In genomic region chr2:3584076-3584475, GRCh38 we compare ENCODE assay signal across 24 cellular contexts. TPM values are rescaled to one million over a fixed set of nuclear protein-coding genes. Genes with fewer than 3 reads are reported as not detected.
A peak's percentile ranks its signal among the peaks of the same experiment; 100 is the strongest.
DNase-seq lines count a peak whose midpoint lies in the region; ATAC-seq and TF ChIP-seq lines count a peak whose summit lies in the region.
"Had no signal": no experiment of that assay in that cellular context is flagged by ENCODE, and none has a peak within 500 bp of the region (broad histone marks: within the 10 kb centered on the region; RNA-seq: fewer than 3 reads in every experiment).

No MANE protein-coding gene starts in this region.

- H3K4me1 ChIP-seq in right atrium auricular region: peaks cover 0 to 21% of the 10 kb centered on the region in 2 donors
- peaks cover 7% of the 10 kb centered on the region for H3K4me1 ChIP-seq in right cardiac atrium (ENCODE audit: control insufficient read depth, insufficient read depth, low read length)
- H3K4me1 ChIP-seq: breast epithelium had no signal

- H3K36me3 Mint-ChIP-seq in progenitor cell of endocrine pancreas (ENCODE audit: insufficient read depth): peaks cover 17% of the 10 kb centered on the region
- H3K36me3 Mint-ChIP-seq in activated CD4-positive, alpha-beta memory T cell treated with anti-CD3 and anti-CD28 coated beads for 36 hours: peaks cover 30% of the 10 kb centered on the region

- CTCF ChIA-PET in activated CD4-positive, alpha-beta memory T cell treated with anti-CD3 and anti-CD28 coated beads for 36 hours (lab: Charles Lee): interaction anchor here (0.6 to 0.9 kb wide), 3 partner anchors 8 to 68 kb away, joined by 3 to 5 read pairs (median 4); no protein-coding TSS in a partner anchor

- H3K27ac Mint-ChIP-seq in progenitor cell of endocrine pancreas: peak overlapping the region; percentile 35
- no peak overlapping the region for H3K27ac Mint-ChIP-seq in activated CD4-positive, alpha-beta memory T cell treated with anti-CD3 and anti-CD28 coated beads for 36 hours
- H3K27ac Mint-ChIP-seq: CD4-positive, alpha-beta T cell; dendritic cell treated with granulocyte-macrophage colony-stimulating factor and Interleukin-4, amounts not matched to agents 40 ng/mL and 50 ng/mL, for 4 days had no signal

- no peak overlapping the region for H3K4me3 Mint-ChIP-seq in progenitor cell of endocrine pancreas (ENCODE audit: low read depth)
- no peak overlapping the region for H3K4me3 Mint-ChIP-seq in activated CD4-positive, alpha-beta memory T cell treated with anti-CD3 and anti-CD28 coated beads for 36 hours
- H3K4me3 Mint-ChIP-seq: CD4-positive, alpha-beta T cell; dendritic cell treated with granulocyte-macrophage colony-stimulating factor and Interleukin-4, amounts not matched to agents 40 ng/mL and 50 ng/mL, for 4 days; stimulated activated naive CD8-positive, alpha-beta T cell treated with anti-CD3 and anti-CD28 coated beads, Interleukin-15, Interleukin-2, amounts not matched to agents 100 ng/mL and 50 ng/mL, for 24 hours had no signal

- POLR2A ChIA-PET in activated CD4-positive, alpha-beta memory T cell treated with anti-CD3 and anti-CD28 coated beads for 36 hours (lab: Charles Lee): no interaction called here

- no peaks in the 10 kb centered on the region for H3K27me3 Mint-ChIP-seq in progenitor cell of endocrine pancreas
- H3K27me3 Mint-ChIP-seq in activated CD4-positive, alpha-beta memory T cell treated with anti-CD3 and anti-CD28 coated beads for 36 hours: no peaks in the 10 kb centered on the region
- H3K27me3 Mint-ChIP-seq: CD4-positive, alpha-beta T cell; dendritic cell treated with granulocyte-macrophage colony-stimulating factor and Interleukin-4, amounts not matched to agents 40 ng/mL and 50 ng/mL, for 4 days; stimulated activated naive CD8-positive, alpha-beta T cell treated with anti-CD3 and anti-CD28 coated beads, Interleukin-15, Interleukin-2, amounts not matched to agents 100 ng/mL and 50 ng/mL, for 24 hours had no signal

- peaks cover 10% of the 10 kb centered on the region for H3K4me1 Mint-ChIP-seq in progenitor cell of endocrine pancreas (ENCODE audit: low read depth)
- peaks cover 20% of the 10 kb centered on the region for H3K4me1 Mint-ChIP-seq in activated CD4-positive, alpha-beta memory T cell treated with anti-CD3 and anti-CD28 coated beads for 36 hours (ENCODE audit: low read depth)

- H3K4me3 ChIP-seq in right atrium auricular region: no peak overlapping the region
- no peak overlapping the region for H3K4me3 ChIP-seq in right cardiac atrium (ENCODE audit: low read length)
- H3K4me3 ChIP-seq: vagina had no signal

- TF ChIP-seq CTCF in right atrium auricular region (IDR thresholded peaks at IDR 0.05): no peak
- no peak for TF ChIP-seq CTCF in progenitor cell of endocrine pancreas (IDR thresholded peaks at IDR 0.05; ENCODE audit: unreplicated experiment)

- no peaks in the 10 kb centered on the region for H3K9me3 Mint-ChIP-seq in progenitor cell of endocrine pancreas (ENCODE audit: low read depth)
- H3K9me3 Mint-ChIP-seq in activated CD4-positive, alpha-beta memory T cell treated with anti-CD3 and anti-CD28 coated beads for 36 hours: no peaks in the 10 kb centered on the region
- H3K9me3 Mint-ChIP-seq: CD4-positive, alpha-beta T cell; dendritic cell treated with granulocyte-macrophage colony-stimulating factor and Interleukin-4, amounts not matched to agents 40 ng/mL and 50 ng/mL, for 4 days; stimulated activated naive CD8-positive, alpha-beta T cell treated with anti-CD3 and anti-CD28 coated beads, Interleukin-15, Interleukin-2, amounts not matched to agents 100 ng/mL and 50 ng/mL, for 24 hours had no signal

- no peaks in the 10 kb centered on the region for H3K27me3 ChIP-seq in right atrium auricular region
- H3K27me3 ChIP-seq in right cardiac atrium (ENCODE audit: control insufficient read depth, insufficient read depth): no peaks in the 10 kb centered on the region
- H3K27me3 ChIP-seq: breast epithelium, vagina had no signal

- DNase-seq in right atrium auricular region (ENCODE audit: low spot score) (no peak), Right ventricle myocardium inferior (ENCODE audit: missing footprints) (no peak), right cardiac atrium (no peak), progenitor cell of endocrine pancreas (ENCODE audit: low spot score, unreplicated experiment) (no peak), A172 (ENCODE audit: low spot score) (no peak), RPMI8226 (no peak), glomerular visceral epithelial cell (ENCODE audit: extremely low spot score) (no peak)
- no peak for DNase-seq in activated CD4-positive, alpha-beta memory T cell treated with anti-CD3 and anti-CD28 coated beads for 36 hours
- DNase-seq: activated CD4-positive, CD25-positive, alpha-beta regulatory T cell treated with anti-CD3 and anti-CD28 coated beads, Interleukin-2, amount 50 U/mL, for 72 hours; CD4-positive, alpha-beta T cell; DMS79; foreskin melanocyte; KG1; left colon; MV-4-11; NCI-H1694 treated with DMSO at 0.1 percent for 48 hours; NCI-H774; PC-3; stimulated activated CD4-positive, alpha-beta T cell treated with anti-CD3 and anti-CD28 coated beads, Interleukin-2, amount 100 ng/mL, for 24 hours had no signal

- peak overlapping the region; percentile 76 to 83 for H3K27ac ChIP-seq in right atrium auricular region
- H3K27ac ChIP-seq in right cardiac atrium (ENCODE audit: low read length): peak overlapping the region; percentile 68

- peaks cover 39% of the 10 kb centered on the region for H3K36me3 ChIP-seq in right atrium auricular region

- intact Hi-C loops in Right ventricle myocardium inferior (cut with DNase I) (no loop called here), right cardiac atrium (cut with DNase I) (loop anchor here in 1 of 4 donors (10.0 kb wide), 1 partner anchor 61 kb away; no protein-coding TSS in a partner anchor)
- intact Hi-C loops in activated CD4-positive, alpha-beta memory T cell treated with anti-CD3 and anti-CD28 coated beads for 36 hours (cut with micrococcal nuclease): no loop called here

- no peak for ATAC-seq in Right ventricle myocardium inferior
- no peak for ATAC-seq in right cardiac atrium
- ATAC-seq: left colon, PC-3 had no signal

- 61% methylated on average over 6 of the region's 6 CpGs for WGBS in right cardiac atrium

- H3K9me3 ChIP-seq in right atrium auricular region (no peaks in the 10 kb centered on the region), right cardiac atrium (ENCODE audit: control insufficient read depth, low read length) (no peaks in the 10 kb centered on the region)
- H3K9me3 ChIP-seq: breast epithelium, vagina had no signal

RNA-seq across cellular contexts. Expression of gene RPS7, which starts 9.0 kb away (rescaled TPM):
- total RNA-seq in right atrium auricular region (1,000 to 10,000 TPM; 1,479 to 1,487 TPM), Right ventricle myocardium inferior (657 TPM), right cardiac atrium (100 to 1,000 TPM; 741 to 785 (median 759) TPM), progenitor cell of endocrine pancreas (1,422 and 1,517 TPM in 2 replicates)
- polyA plus RNA-seq in right cardiac atrium: 1,436 TPM
- total RNA-seq in A172 (2014; rRNA removed; shearing (Covaris generic)): 2,765 and 4,011 TPM in 2 replicates
- 1,000 to 10,000 TPM; 1,694 to 1,737 TPM for total RNA-seq in activated CD4-positive, alpha-beta memory T cell treated with anti-CD3 and anti-CD28 coated beads for 36 hours

RNA-seq across cellular contexts. Expression of gene COLEC11, which starts 10.8 kb away (rescaled TPM):
- 10 to 100 TPM; 27.8 to 56.6 TPM for total RNA-seq in right atrium auricular region
- 1.9 TPM for total RNA-seq in Right ventricle myocardium inferior
- total RNA-seq in right cardiac atrium: 10 to 100 TPM; 12.5 to 67.8 (median 36.3) TPM
- 70.6 TPM for polyA plus RNA-seq in right cardiac atrium
- total RNA-seq in progenitor cell of endocrine pancreas: not detected in 2 replicates
- total RNA-seq in A172 (2014; rRNA removed; shearing (Covaris generic)): 0.17 TPM in 1 of 2 replicates, not detected in the other
- total RNA-seq in activated CD4-positive, alpha-beta memory T cell treated with anti-CD3 and anti-CD28 coated beads for 36 hours: under 1 TPM in 1 of 2 experiments, not detected in 1; 0.31 TPM
- total RNA-seq: endothelial cell of umbilical vein, vagina had no signal

RNA-seq across cellular contexts. Expression of gene RNASEH1, which starts 25.9 kb away (rescaled TPM):
- total RNA-seq in right atrium auricular region (10 to 100 TPM; 16.9 to 18.6 TPM), Right ventricle myocardium inferior (20.9 TPM), right cardiac atrium (10 to 100 TPM; 19.6 to 21.2 (median 20.0) TPM), progenitor cell of endocrine pancreas (18.5 and 21.8 TPM in 2 replicates)
- polyA plus RNA-seq in right cardiac atrium: 17.3 TPM
- 55.3 and 61.6 TPM in 2 replicates for total RNA-seq in A172 (2014; rRNA removed; shearing (Covaris generic))
- 10 to 100 TPM; 23.6 to 24.8 TPM for total RNA-seq in activated CD4-positive, alpha-beta memory T cell treated with anti-CD3 and anti-CD28 coated beads for 36 hours
